In the genomic region with DNA sequence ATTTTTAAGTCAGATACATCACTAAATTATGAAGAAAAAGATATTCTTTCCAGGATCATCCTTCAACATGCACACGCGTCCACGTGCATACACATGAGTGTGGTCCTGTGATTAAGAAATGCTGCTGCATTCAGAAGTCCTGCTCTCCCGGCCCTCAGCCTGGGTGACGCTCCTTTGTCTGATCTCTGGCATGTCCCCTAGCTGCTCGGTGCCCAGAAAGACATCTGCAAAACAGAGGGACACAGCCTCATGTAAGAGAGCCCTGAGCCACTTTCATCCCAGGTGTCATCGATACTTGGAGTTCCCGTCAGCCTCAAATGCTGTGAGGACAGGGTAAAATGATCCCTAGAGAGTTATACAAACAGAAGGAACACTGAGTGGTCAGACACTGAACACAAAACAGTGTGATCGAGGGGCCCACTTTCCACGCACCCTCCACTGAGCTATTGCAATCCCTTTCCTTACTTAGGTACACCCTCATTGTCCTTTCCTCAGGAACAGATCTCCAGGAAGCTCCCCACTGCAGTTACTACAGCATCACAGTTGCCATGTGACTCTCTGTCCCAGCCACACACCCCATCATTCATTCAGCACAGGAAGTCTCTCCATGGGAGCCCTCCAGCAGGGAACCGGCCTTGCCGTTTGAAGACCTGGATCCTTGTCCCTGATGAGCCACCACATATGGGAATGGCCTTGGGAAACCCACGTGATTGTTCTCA, we compare ENCODE assay signal across 16 cellular contexts. TPM values are rescaled to one million over a fixed set of nuclear protein-coding genes. Genes with fewer than 3 reads are reported as not detected.
DNase-seq lines count a peak whose midpoint lies in the region; TF ChIP-seq lines count a peak whose summit lies in the region.
"Had no signal": no experiment of that assay in that cellular context is flagged by ENCODE, and none has a peak within 500 bp of the region (broad histone marks: within the 10 kb centered on the region; RNA-seq: fewer than 3 reads in every experiment).

No MANE protein-coding gene starts in this region.

- no peaks in the 10 kb centered on the region for H3K79me2 ChIP-seq in osteoblast (ENCODE audit: insufficient read depth, low read length)

- no peaks in the 10 kb centered on the region for H3K27me3 ChIP-seq in osteoblast (ENCODE audit: insufficient read depth, low read length)

- H3K4me1 ChIP-seq in osteoblast (ENCODE audit: insufficient read depth, low read length), result peaks cover 7% of the 10 kb centered on the region

- H3K27ac ChIP-seq in osteoblast (ENCODE audit: low read depth, low read length), result no peak overlapping the region

- H3K4me3 ChIP-seq in osteoblast (ENCODE audit: insufficient read depth, low read length), result no peak overlapping the region

- no peak overlapping the region for H2AFZ ChIP-seq in osteoblast (ENCODE audit: low read length)

- H3K4me2 ChIP-seq in osteoblast (ENCODE audit: insufficient read depth, low read length), result no peak overlapping the region

- DNase-seq in DMS53 treated with DMSO at 0.1 percent for 48 hours (lab: John Stamatoyannopoulos, UW; ENCODE audit: unreplicated experiment), result peak; percentile 25
- peak; percentile 47 for DNase-seq in NCI-H2029 (lab: John Stamatoyannopoulos, UW)
- DNase-seq in ecto neural progenitor cell (ENCODE audit: low spot score), result peak; percentile 29
- DNase-seq in osteoblast (ENCODE audit: insufficient read length, low spot score, missing footprints), result peak; percentile 76
- no peak for DNase-seq in stimulated activated CD4-positive, alpha-beta T cell treated with anti-CD3 and anti-CD28 coated beads, Interleukin-1b, Interleukin-23, amount 100 ng/mL, for 48 hours
- DNase-seq in GF-D8 (lab: John Stamatoyannopoulos, UW), result no peak
- DNase-seq in kidney glomerular epithelial cell (lab: John Stamatoyannopoulos, UW), result no peak
- DNase-seq: activated CD4-positive, alpha-beta T cell treated with anti-CD3 and anti-CD28 coated beads for 1 hour; activated naive CD4-positive, alpha-beta T cell treated with Interleukin-2 at 50 U/mL for 16 hours; AML-193; COR-L47; effector CD8-positive, alpha-beta T cell; mammary epithelial cell; NCI-H1694; NCI-H526 treated with DMSO at 0.1 percent for 48 hours had no signal

- no peaks in the 10 kb centered on the region for H3K36me3 ChIP-seq in osteoblast (ENCODE audit: insufficient read depth, low read length)

- H4K20me1 ChIP-seq in osteoblast (ENCODE audit: insufficient read depth, low read length), result no peaks in the 10 kb centered on the region

- no peaks in the 10 kb centered on the region for H3K9me3 ChIP-seq in osteoblast (ENCODE audit: low read depth, low read length)

- no peak for TF ChIP-seq CTCF in osteoblast (IDR thresholded peaks at IDR 0.05; ENCODE audit: extremely low read depth, low read depth, low read length)

RNA-seq across cellular contexts. Expression of a gene that starts 32.1 kb away (rescaled TPM):
- total RNA-seq in osteoblast, result not detected in 2 replicates
- total RNA-seq: M059J had no signal

Comparison
In these comparisons a context has a peak if more than half of its experiments do, and no peak if none do; other contexts are left out.
1. DNase-seq: peak in DMS53 treated with DMSO at 0.1 percent for 48 hours (single experiment), NCI-H2029 (single experiment), ecto neural progenitor cell (single experiment) and osteoblast (single experiment); none in stimulated activated CD4-positive, alpha-beta T cell treated with anti-CD3 and anti-CD28 coated beads, Interleukin-1b, Interleukin-23, amount 100 ng/mL, for 48 hours (single experiment), GF-D8 (single experiment) and kidney glomerular epithelial cell (single experiment).